In genomic region chr17:28008526-28008925, GRCh38 we compare ENCODE assay signal across 9 cellular contexts. TPM values are rescaled to one million over a fixed set of nuclear protein-coding genes. Genes with fewer than 3 reads are reported as not detected.
DNase-seq lines count a peak whose midpoint lies in the region; ATAC-seq and TF ChIP-seq lines count a peak whose summit lies in the region.
"Had no signal": no experiment of that assay in that cellular context is flagged by ENCODE, and none has a peak within 500 bp of the region (broad histone marks: within the 10 kb centered on the region; RNA-seq: fewer than 3 reads in every experiment).

No MANE protein-coding gene starts in this region.

- WGBS in liver = 4% methylated on average over 2 of the region's 2 CpGs

- in situ Hi-C loops in Caki2 (cut with HindIII; ENCODE audit: low pct_unique_long_range_greater_than_20kb, low sequenced_read_pairs) = no loop called here
- in situ Hi-C loops in brain microvascular endothelial cell (cut with HindIII; ENCODE audit: low pct_ligation_motif_present, low sequenced_read_pairs) = no loop called here

- H3K27me3 ChIP-seq in brain microvascular endothelial cell (replicated peaks) = no peaks in the 10 kb centered on the region
- H3K27me3 ChIP-seq in liver (ENCODE audit: control insufficient read depth in 4 of 4, insufficient read depth in 4 of 4, low read length in 3 of 4) = no peaks in the 10 kb centered on the region

- H3K27ac ChIP-seq in brain microvascular endothelial cell = no peak overlapping the region
- H3K27ac ChIP-seq in liver (ENCODE audit: low read depth in 1 of 2, low read length in 2 of 2) = no peak overlapping the region
- H3K27ac ChIP-seq: KMS-11 had no signal

- H3K4me1 ChIP-seq in liver (ENCODE audit: control insufficient read depth in 4 of 4, insufficient read depth in 4 of 4, low read length in 3 of 4) = no peaks in the 10 kb centered on the region

- H3K9ac ChIP-seq in liver (ENCODE audit: low read depth in 1 of 2, low read length in 2 of 2) = no peak overlapping the region
- H3K9ac ChIP-seq: KMS-11 had no signal

- DNase-seq in Caki2 (ENCODE audit: low read depth) (peak; percentile 59), LHCN-M2 (ENCODE audit: low read depth) (peak; percentile 60), brain microvascular endothelial cell (peak; percentile 69), NCI-H524 (lab: John Stamatoyannopoulos, UW) (no peak), activated gamma-delta T cell (lab: John Stamatoyannopoulos, UW) (no peak)

- TF ChIP-seq CTCF in brain microvascular endothelial cell (IDR thresholded peaks at IDR 0.05; ENCODE audit: low read depth, low read length, missing control alignments) (no peak), liver (IDR thresholded peaks at IDR 0.05; ENCODE audit: low read depth, low read length, missing input control) (no peak)

- H3K36me3 ChIP-seq in brain microvascular endothelial cell (replicated peaks) (no peaks in the 10 kb centered on the region), liver (ENCODE audit: control insufficient read depth in 4 of 4, insufficient read depth in 3 of 4, low read depth in 1 of 4, low read length in 3 of 4) (no peaks in the 10 kb centered on the region)

- no peak for ATAC-seq in HG03442 (IDR thresholded peaks at IDR 0.05; ENCODE audit: unreplicated experiment)
- ATAC-seq in HG02759 (IDR thresholded peaks at IDR 0.05; ENCODE audit: unreplicated experiment) = no peak

- TF ChIP-seq RAD21 in liver (IDR thresholded peaks at IDR 0.05) = peak in 1 of 2 donors; percentile 21

- no peaks in the 10 kb centered on the region for H3K9me3 ChIP-seq in liver (ENCODE audit: control insufficient read depth in 4 of 4, low read length in 3 of 4)

- H3K4me3 ChIP-seq in brain microvascular endothelial cell (ENCODE audit: low read depth, low read length) (no peak overlapping the region), liver (ENCODE audit: low read depth in 1 of 3, low read length in 3 of 3) (no peak overlapping the region)

TF ChIP-seq in liver, 16 proteins besides CTCF, POLR2A, EP300 and RAD21:
- no peak for TF ChIP-seq HNF4G (IDR thresholded peaks at IDR 0.05)
- no peak for TF ChIP-seq NR2F2 (IDR thresholded peaks at IDR 0.05)
- TF ChIP-seq FOXA1 (IDR thresholded peaks at IDR 0.05) = no peak
- TF ChIP-seq JUND (IDR thresholded peaks at IDR 0.05) = no peak
- TF ChIP-seq, protein P1, sequence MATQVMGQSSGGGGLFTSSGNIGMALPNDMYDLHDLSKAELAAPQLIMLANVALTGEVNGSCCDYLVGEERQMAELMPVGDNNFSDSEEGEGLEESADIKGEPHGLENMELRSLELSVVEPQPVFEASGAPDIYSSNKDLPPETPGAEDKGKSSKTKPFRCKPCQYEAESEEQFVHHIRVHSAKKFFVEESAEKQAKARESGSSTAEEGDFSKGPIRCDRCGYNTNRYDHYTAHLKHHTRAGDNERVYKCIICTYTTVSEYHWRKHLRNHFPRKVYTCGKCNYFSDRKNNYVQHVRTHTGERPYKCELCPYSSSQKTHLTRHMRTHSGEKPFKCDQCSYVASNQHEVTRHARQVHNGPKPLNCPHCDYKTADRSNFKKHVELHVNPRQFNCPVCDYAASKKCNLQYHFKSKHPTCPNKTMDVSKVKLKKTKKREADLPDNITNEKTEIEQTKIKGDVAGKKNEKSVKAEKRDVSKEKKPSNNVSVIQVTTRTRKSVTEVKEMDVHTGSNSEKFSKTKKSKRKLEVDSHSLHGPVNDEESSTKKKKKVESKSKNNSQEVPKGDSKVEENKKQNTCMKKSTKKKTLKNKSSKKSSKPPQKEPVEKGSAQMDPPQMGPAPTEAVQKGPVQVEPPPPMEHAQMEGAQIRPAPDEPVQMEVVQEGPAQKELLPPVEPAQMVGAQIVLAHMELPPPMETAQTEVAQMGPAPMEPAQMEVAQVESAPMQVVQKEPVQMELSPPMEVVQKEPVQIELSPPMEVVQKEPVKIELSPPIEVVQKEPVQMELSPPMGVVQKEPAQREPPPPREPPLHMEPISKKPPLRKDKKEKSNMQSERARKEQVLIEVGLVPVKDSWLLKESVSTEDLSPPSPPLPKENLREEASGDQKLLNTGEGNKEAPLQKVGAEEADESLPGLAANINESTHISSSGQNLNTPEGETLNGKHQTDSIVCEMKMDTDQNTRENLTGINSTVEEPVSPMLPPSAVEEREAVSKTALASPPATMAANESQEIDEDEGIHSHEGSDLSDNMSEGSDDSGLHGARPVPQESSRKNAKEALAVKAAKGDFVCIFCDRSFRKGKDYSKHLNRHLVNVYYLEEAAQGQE (IDR thresholded peaks at IDR 0.05) = peak; percentile 99

RNA-seq across cellular contexts. Expression of gene NLK, which starts 34.0 kb away (rescaled TPM):
- total RNA-seq in Caki2 (2014; rRNA removed; shearing (Covaris generic); ENCODE audit: low replicate concordance) = 9.1 and 18.0 TPM in 2 replicates
- total RNA-seq in LHCN-M2 (2014; rRNA removed) (12.0 and 15.4 TPM in 2 replicates), liver (10 to 100 TPM; 12.9 to 17.4 TPM)
- polyA plus RNA-seq in LHCN-M2 (2012) = 4.9 TPM
- polyA plus RNA-seq in liver = 1 to 10 TPM; 4.4 to 5.4 TPM

Comparison
In these comparisons a context has a peak if more than half of its experiments do, and no peak if none do; other contexts are left out.
1. DNase-seq: peak in Caki2 (single experiment), LHCN-M2 (single experiment) and brain microvascular endothelial cell (single experiment); none in NCI-H524 (0 of 2) and activated gamma-delta T cell (single experiment).